In genomic region chr11:46381046-46381835, GRCh38 we compare ENCODE assay signal across 1 cellular context.
TF ChIP-seq lines count a peak whose summit lies in the region.

A gene with protein sequence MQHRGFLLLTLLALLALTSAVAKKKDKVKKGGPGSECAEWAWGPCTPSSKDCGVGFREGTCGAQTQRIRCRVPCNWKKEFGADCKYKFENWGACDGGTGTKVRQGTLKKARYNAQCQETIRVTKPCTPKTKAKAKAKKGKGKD (plus strand): TSS chr11:46381669. CDS start chr11:46382058, 389 bp downstream.

TF ChIP-seq in HepG2, 621 proteins besides CTCF, POLR2A, EP300 and RAD21 (continued from another document and continues in another):
- TF ChIP-seq, protein P1, sequence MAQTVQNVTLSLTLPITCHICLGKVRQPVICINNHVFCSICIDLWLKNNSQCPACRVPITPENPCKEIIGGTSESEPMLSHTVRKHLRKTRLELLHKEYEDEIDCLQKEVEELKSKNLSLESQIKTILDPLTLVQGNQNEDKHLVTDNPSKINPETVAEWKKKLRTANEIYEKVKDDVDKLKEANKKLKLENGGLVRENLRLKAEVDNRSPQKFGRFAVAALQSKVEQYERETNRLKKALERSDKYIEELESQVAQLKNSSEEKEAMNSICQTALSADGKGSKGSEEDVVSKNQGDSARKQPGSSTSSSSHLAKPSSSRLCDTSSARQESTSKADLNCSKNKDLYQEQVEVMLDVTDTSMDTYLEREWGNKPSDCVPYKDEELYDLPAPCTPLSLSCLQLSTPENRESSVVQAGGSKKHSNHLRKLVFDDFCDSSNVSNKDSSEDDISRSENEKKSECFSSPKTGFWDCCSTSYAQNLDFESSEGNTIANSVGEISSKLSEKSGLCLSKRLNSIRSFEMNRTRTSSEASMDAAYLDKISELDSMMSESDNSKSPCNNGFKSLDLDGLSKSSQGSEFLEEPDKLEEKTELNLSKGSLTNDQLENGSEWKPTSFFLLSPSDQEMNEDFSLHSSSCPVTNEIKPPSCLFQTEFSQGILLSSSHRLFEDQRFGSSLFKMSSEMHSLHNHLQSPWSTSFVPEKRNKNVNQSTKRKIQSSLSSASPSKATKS (CRISPR knock-in tag; IDR thresholded peaks at IDR 0.05) = no peak
- TF ChIP-seq ELF4 (CRISPR knock-in tag; IDR thresholded peaks at IDR 0.05; ENCODE audit: borderline replicate concordance) = no peak
- TF ChIP-seq, protein P2, sequence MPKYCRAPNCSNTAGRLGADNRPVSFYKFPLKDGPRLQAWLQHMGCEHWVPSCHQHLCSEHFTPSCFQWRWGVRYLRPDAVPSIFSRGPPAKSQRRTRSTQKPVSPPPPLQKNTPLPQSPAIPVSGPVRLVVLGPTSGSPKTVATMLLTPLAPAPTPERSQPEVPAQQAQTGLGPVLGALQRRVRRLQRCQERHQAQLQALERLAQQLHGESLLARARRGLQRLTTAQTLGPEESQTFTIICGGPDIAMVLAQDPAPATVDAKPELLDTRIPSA (CRISPR knock-in tag; IDR thresholded peaks at IDR 0.05; ENCODE audit: borderline replicate concordance) = no peak
- no peak for TF ChIP-seq ZNF839 (CRISPR knock-in tag; IDR thresholded peaks at IDR 0.05; ENCODE audit: borderline replicate concordance)
- no peak for TF ChIP-seq CENPX (CRISPR knock-in tag; IDR thresholded peaks at IDR 0.05)
- TF ChIP-seq ZNF335 (CRISPR knock-in tag; IDR thresholded peaks at IDR 0.05) = no peak
- TF ChIP-seq HMGA1 (CRISPR knock-in tag; conservative IDR thresholded peaks at IDR 0.05) = no peak
- 0 out of 2 replicates have a peak, but pooled peaks have one; percentile 48 for TF ChIP-seq ZNF225 (CRISPR knock-in tag; IDR thresholded peaks at IDR 0.05)
- TF ChIP-seq SP4 (CRISPR knock-in tag; IDR thresholded peaks at IDR 0.05) = no peak
- TF ChIP-seq ZNF660 (CRISPR knock-in tag; IDR thresholded peaks at IDR 0.05; ENCODE audit: borderline replicate concordance, low read depth) = no peak
- TF ChIP-seq KDM5B (CRISPR knock-in tag; IDR thresholded peaks at IDR 0.05; ENCODE audit: borderline replicate concordance) = 0 out of 2 replicates have a peak, but pooled peaks have one; percentile 47
- TF ChIP-seq POLR2AphosphoS2 (IDR thresholded peaks at IDR 0.05; ENCODE audit: low read depth, low read length) = no peak
- TF ChIP-seq STAT5B (CRISPR knock-in tag; IDR thresholded peaks at IDR 0.05) = no peak
- TF ChIP-seq SIX1 (CRISPR knock-in tag; IDR thresholded peaks at IDR 0.05; ENCODE audit: borderline replicate concordance) = no peak
- TF ChIP-seq ZFX (CRISPR knock-in tag; IDR thresholded peaks at IDR 0.05; ENCODE audit: low read depth) = no peak; the same call in none of the 2 replicates
- TF ChIP-seq, protein P3, sequence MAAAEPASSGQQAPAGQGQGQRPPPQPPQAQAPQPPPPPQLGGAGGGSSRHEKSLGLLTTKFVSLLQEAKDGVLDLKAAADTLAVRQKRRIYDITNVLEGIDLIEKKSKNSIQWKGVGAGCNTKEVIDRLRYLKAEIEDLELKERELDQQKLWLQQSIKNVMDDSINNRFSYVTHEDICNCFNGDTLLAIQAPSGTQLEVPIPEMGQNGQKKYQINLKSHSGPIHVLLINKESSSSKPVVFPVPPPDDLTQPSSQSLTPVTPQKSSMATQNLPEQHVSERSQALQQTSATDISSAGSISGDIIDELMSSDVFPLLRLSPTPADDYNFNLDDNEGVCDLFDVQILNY (CRISPR knock-in tag; conservative IDR thresholded peaks at IDR 0.05) = 0 out of 2 replicates have a peak, but pooled peaks have one; percentile 20
- peak; percentile 5 for TF ChIP-seq ASH2L (IDR thresholded peaks at IDR 0.05; ENCODE audit: insufficient read length, low read depth, low read length)
- peak; percentile 63; the same call in 1 of the 2 replicates for TF ChIP-seq ZNF235 (CRISPR knock-in tag; IDR thresholded peaks at IDR 0.05; ENCODE audit: borderline replicate concordance)
- 0 out of 2 replicates have a peak, but pooled peaks have one; percentile 32 for TF ChIP-seq ZNF768 (CRISPR knock-in tag; IDR thresholded peaks at IDR 0.05)
- TF ChIP-seq, protein P4, sequence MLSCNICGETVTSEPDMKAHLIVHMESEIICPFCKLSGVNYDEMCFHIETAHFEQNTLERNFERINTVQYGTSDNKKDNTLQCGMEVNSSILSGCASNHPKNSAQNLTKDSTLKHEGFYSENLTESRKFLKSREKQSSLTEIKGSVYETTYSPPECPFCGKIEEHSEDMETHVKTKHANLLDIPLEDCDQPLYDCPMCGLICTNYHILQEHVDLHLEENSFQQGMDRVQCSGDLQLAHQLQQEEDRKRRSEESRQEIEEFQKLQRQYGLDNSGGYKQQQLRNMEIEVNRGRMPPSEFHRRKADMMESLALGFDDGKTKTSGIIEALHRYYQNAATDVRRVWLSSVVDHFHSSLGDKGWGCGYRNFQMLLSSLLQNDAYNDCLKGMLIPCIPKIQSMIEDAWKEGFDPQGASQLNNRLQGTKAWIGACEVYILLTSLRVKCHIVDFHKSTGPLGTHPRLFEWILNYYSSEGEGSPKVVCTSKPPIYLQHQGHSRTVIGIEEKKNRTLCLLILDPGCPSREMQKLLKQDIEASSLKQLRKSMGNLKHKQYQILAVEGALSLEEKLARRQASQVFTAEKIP (CRISPR knock-in tag; IDR thresholded peaks at IDR 0.05; ENCODE audit: borderline replicate concordance) = no peak
- TF ChIP-seq ZNF253 (CRISPR knock-in tag; IDR thresholded peaks at IDR 0.05; ENCODE audit: borderline replicate concordance) = no peak
- TF ChIP-seq, protein P5, sequence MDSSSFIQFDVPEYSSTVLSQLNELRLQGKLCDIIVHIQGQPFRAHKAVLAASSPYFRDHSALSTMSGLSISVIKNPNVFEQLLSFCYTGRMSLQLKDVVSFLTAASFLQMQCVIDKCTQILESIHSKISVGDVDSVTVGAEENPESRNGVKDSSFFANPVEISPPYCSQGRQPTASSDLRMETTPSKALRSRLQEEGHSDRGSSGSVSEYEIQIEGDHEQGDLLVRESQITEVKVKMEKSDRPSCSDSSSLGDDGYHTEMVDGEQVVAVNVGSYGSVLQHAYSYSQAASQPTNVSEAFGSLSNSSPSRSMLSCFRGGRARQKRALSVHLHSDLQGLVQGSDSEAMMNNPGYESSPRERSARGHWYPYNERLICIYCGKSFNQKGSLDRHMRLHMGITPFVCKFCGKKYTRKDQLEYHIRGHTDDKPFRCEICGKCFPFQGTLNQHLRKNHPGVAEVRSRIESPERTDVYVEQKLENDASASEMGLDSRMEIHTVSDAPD (CRISPR knock-in tag; IDR thresholded peaks at IDR 0.05) = peak; percentile 12; the same call in 1 of the 2 replicates
- no peak for TF ChIP-seq ZNF251 (CRISPR knock-in tag; IDR thresholded peaks at IDR 0.05)
- TF ChIP-seq SRY (CRISPR knock-in tag; IDR thresholded peaks at IDR 0.05) = no peak
- no peak; the same call in 1 of the 2 replicates for TF ChIP-seq ZNF343 (CRISPR knock-in tag; IDR thresholded peaks at IDR 0.05)
- peak; percentile 3; the same call in 1 of the 2 replicates for TF ChIP-seq ZNF180 (CRISPR knock-in tag; IDR thresholded peaks at IDR 0.05; ENCODE audit: borderline replicate concordance, low read depth)
- TF ChIP-seq NFYC (CRISPR knock-in tag; IDR thresholded peaks at IDR 0.05) = no peak
- no peak for TF ChIP-seq RBAK (CRISPR knock-in tag; IDR thresholded peaks at IDR 0.05)
- 0 out of 2 replicates have a peak, but pooled peaks have one; percentile 35 for TF ChIP-seq ZNF446 (CRISPR knock-in tag; IDR thresholded peaks at IDR 0.05)
- peak; percentile 19; the same call in 1 of the 2 replicates for TF ChIP-seq AKAP8 (CRISPR knock-in tag; IDR thresholded peaks at IDR 0.05)
- TF ChIP-seq ATAD3A (CRISPR knock-in tag; IDR thresholded peaks at IDR 0.05) = no peak
- TF ChIP-seq POLR2G (IDR thresholded peaks at IDR 0.05; ENCODE audit: low read depth, low read length) = 0 out of 2 replicates have a peak, but pooled peaks have one; percentile 18
- TF ChIP-seq, protein P6, sequence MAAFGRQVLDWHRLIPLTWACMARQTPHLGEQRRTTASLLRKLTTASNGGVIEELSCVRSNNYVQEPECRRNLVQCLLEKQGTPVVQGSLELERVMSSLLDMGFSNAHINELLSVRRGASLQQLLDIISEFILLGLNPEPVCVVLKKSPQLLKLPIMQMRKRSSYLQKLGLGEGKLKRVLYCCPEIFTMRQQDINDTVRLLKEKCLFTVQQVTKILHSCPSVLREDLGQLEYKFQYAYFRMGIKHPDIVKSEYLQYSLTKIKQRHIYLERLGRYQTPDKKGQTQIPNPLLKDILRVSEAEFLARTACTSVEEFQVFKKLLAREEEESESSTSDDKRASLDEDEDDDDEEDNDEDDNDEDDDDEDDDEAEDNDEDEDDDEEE (CRISPR knock-in tag; IDR thresholded peaks at IDR 0.05) = no peak
- no peak for TF ChIP-seq NCOR1 (IDR thresholded peaks at IDR 0.05; ENCODE audit: borderline replicate concordance, low read length)
- peak; percentile 38; the same call in 1 of the 2 replicates for TF ChIP-seq BORCS8-MEF2B (CRISPR knock-in tag; IDR thresholded peaks at IDR 0.05)
- TF ChIP-seq MED13 (CRISPR knock-in tag; IDR thresholded peaks at IDR 0.05) = peak; percentile 64; the same call in 1 of the 2 replicates
- TF ChIP-seq ZNF737 (CRISPR knock-in tag; IDR thresholded peaks at IDR 0.05; ENCODE audit: borderline replicate concordance) = no peak
- TF ChIP-seq MAFF (IDR thresholded peaks at IDR 0.05; ENCODE audit: low read depth, low read length) = no peak
- no peak for TF ChIP-seq AHR (CRISPR knock-in tag; IDR thresholded peaks at IDR 0.05)
- TF ChIP-seq FOXJ3 (CRISPR knock-in tag; IDR thresholded peaks at IDR 0.05; ENCODE audit: borderline replicate concordance) = no peak
- no peak for TF ChIP-seq ZKSCAN8 (CRISPR knock-in tag; IDR thresholded peaks at IDR 0.05; ENCODE audit: borderline replicate concordance)
- no peak for TF ChIP-seq KLF6 (CRISPR knock-in tag; IDR thresholded peaks at IDR 0.05)
- no peak for TF ChIP-seq ZBTB14 (CRISPR knock-in tag; IDR thresholded peaks at IDR 0.05)
- no peak for TF ChIP-seq NONO (IDR thresholded peaks at IDR 0.05)
- TF ChIP-seq NONO (CRISPR knock-in tag; conservative IDR thresholded peaks at IDR 0.05) = 0 out of 2 replicates have a peak, but pooled peaks have one; percentile 36
- TF ChIP-seq ZHX2 (IDR thresholded peaks at IDR 0.05; ENCODE audit: low read depth) = no peak
- TF ChIP-seq ZHX2 (CRISPR knock-in tag; IDR thresholded peaks at IDR 0.05; ENCODE audit: borderline replicate concordance) = no peak
- TF ChIP-seq GTF2F1 (IDR thresholded peaks at IDR 0.05; ENCODE audit: low read length) = no peak
- no peak for TF ChIP-seq NFKB2 (CRISPR knock-in tag; IDR thresholded peaks at IDR 0.05; ENCODE audit: borderline replicate concordance)
- no peak for TF ChIP-seq NPAS2 (CRISPR knock-in tag; IDR thresholded peaks at IDR 0.05; ENCODE audit: borderline replicate concordance)
- TF ChIP-seq, protein P7, sequence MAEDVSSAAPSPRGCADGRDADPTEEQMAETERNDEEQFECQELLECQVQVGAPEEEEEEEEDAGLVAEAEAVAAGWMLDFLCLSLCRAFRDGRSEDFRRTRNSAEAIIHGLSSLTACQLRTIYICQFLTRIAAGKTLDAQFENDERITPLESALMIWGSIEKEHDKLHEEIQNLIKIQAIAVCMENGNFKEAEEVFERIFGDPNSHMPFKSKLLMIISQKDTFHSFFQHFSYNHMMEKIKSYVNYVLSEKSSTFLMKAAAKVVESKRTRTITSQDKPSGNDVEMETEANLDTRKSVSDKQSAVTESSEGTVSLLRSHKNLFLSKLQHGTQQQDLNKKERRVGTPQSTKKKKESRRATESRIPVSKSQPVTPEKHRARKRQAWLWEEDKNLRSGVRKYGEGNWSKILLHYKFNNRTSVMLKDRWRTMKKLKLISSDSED (CRISPR knock-in tag; IDR thresholded peaks at IDR 0.05) = peak; percentile 53; the same call in 1 of the 2 replicates
- peak; percentile 49 for TF ChIP-seq ZFY (CRISPR knock-in tag; IDR thresholded peaks at IDR 0.05)
- no peak for TF ChIP-seq CEBPG (CRISPR knock-in tag; IDR thresholded peaks at IDR 0.05)
- TF ChIP-seq RXRA (CRISPR knock-in tag; IDR thresholded peaks at IDR 0.05) = 0 out of 2 replicates have a peak, but pooled peaks have one; percentile 6
- peak; percentile 60; the same call in 1 of the 2 replicates for TF ChIP-seq HDAC1 (CRISPR knock-in tag; IDR thresholded peaks at IDR 0.05)
